Comparison of ENCODE assay signal across 8 cellular contexts in the genomic region with DNA sequence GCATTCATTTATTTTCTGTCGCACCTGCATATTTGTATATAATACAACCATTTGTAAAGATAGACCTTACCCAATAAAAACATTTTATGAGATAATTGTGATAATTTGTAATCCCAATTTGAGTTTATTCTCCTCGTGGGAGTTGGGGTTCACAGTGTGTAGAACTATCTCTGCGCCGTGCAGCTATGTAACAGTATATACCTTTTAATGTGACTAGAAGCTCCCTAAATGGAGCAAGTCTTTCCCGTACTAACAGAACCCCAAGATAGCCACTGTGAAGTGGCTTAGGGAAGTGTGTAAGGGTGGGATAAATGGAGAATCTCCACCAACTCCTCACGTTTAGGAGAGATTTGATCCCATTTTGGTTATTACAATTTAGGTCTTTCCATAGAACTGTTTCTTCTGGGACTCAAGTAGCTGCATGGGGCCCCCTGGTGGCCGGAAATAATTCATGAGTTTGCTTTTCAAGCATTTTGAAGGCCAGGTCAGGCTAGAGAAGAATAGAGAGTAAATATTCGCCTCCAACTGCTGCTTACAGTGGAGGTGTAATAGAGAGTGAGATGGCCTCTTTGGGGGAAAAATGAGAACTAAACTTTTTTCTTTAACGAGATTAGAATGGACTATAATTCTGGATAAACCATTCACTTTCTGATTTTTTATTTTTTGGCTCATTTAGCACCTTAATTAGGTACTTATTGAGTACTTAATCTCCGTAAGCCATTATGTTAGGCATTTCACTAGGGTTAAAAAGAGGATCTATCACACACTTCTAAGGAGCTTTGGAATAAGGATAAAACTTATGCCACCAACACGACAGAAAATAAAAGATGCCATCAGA. TPM values are rescaled to one million over a fixed set of nuclear protein-coding genes. Genes with fewer than 3 reads are reported as not detected.
DNase-seq lines count a peak whose midpoint lies in the region; ATAC-seq and TF ChIP-seq lines count a peak whose summit lies in the region.

No MANE protein-coding gene starts in this region.

- H3K9me3 Mint-ChIP-seq in activated T-cell treated with anti-CD3 and anti-CD28 coated beads, Interleukin-2, amount 50 U/mL, for 4 hours: no peaks in the 10 kb centered on the region

- ATAC-seq in activated T-cell treated with anti-CD3 and anti-CD28 coated beads, Interleukin-2, amount 50 U/mL, for 4 hours: peak in 1 of 2 donors; percentile 38
- ATAC-seq in GM19452 (IDR thresholded peaks at IDR 0.05; ENCODE audit: unreplicated experiment): no peak

- H2AK5ac ChIP-seq in neuronal stem cell (ENCODE audit: low read depth, low read length): no peak overlapping the region

- no peak overlapping the region for H4K8ac ChIP-seq in neuronal stem cell (ENCODE audit: low read depth, low read length)

- no peak overlapping the region for H3K14ac ChIP-seq in neuronal stem cell (ENCODE audit: low read length)

- H3K9me3 ChIP-seq in neuronal stem cell (replicated peaks in 1 of 2; ENCODE audit: control insufficient read depth in 2 of 2, insufficient read depth in 1 of 2, low read depth in 1 of 2, low read length in 2 of 2): no peaks in the 10 kb centered on the region
- no peaks in the 10 kb centered on the region for H3K9me3 ChIP-seq in thyroid gland

- H3K9ac ChIP-seq in neuronal stem cell (ENCODE audit: low read depth, low read length, poor library complexity): no peak overlapping the region

- no peaks in the 10 kb centered on the region for H3K4me1 Mint-ChIP-seq in activated T-cell treated with anti-CD3 and anti-CD28 coated beads, Interleukin-2, amount 50 U/mL, for 4 hours (ENCODE audit: low read depth)

- no peaks in the 10 kb centered on the region for H3K79me1 ChIP-seq in neuronal stem cell (ENCODE audit: low read depth, low read length)

- H3K4ac ChIP-seq in neuronal stem cell (ENCODE audit: low read length): no peak overlapping the region

- H3K27me3 ChIP-seq in neuronal stem cell (ENCODE audit: control insufficient read depth in 3 of 3, insufficient read depth in 3 of 3, low read depth in 1 of 3, low read length in 3 of 3): peaks cover 0 to 27% (median 0%) of the 10 kb centered on the region in 3 experiments
- no peaks in the 10 kb centered on the region for H3K27me3 ChIP-seq in thyroid gland

- no peak overlapping the region for H2BK5ac ChIP-seq in neuronal stem cell (ENCODE audit: low read length)

- DNase-seq in GDM1 (lab: John Stamatoyannopoulos, UW): peak; percentile 39
- DNase-seq in HK-2 (ENCODE audit: unreplicated experiment): peak; percentile 57
- peak; percentile 12 for DNase-seq in OCI-M2 (lab: John Stamatoyannopoulos, UW; ENCODE audit: unreplicated experiment)
- DNase-seq in activated T-cell treated with anti-CD3 and anti-CD28 coated beads, Interleukin-2, amount 50 U/mL, for 4 hours: peak; percentile 42
- DNase-seq in fibroblast of pulmonary artery (ENCODE audit: low read depth): peak; percentile 80
- peak; percentile 75 for DNase-seq in neuronal stem cell (ENCODE audit: low spot score)
- DNase-seq in thyroid gland: peak; percentile 87 to 88

- no peak overlapping the region for H3K23ac ChIP-seq in neuronal stem cell (ENCODE audit: low read depth, low read length, poor library complexity)

- H3K4me3 ChIP-seq in fibroblast of pulmonary artery (replicated peaks; ENCODE audit: low read depth, low read length): no peak overlapping the region
- H3K4me3 ChIP-seq in neuronal stem cell (ENCODE audit: low read length in 2 of 2): no peak overlapping the region
- H3K4me3 ChIP-seq in thyroid gland (replicated peaks in 1 of 3): no peak overlapping the region

- no peaks in the 10 kb centered on the region for H3K36me3 Mint-ChIP-seq in activated T-cell treated with anti-CD3 and anti-CD28 coated beads, Interleukin-2, amount 50 U/mL, for 4 hours (ENCODE audit: insufficient read depth)

- H3K4me3 Mint-ChIP-seq in activated T-cell treated with anti-CD3 and anti-CD28 coated beads, Interleukin-2, amount 50 U/mL, for 4 hours: no peak overlapping the region

- no peak overlapping the region for H3K4me2 ChIP-seq in neuronal stem cell (ENCODE audit: insufficient read depth, low read length, poor library complexity, severe bottlenecking)

- H2BK120ac ChIP-seq in neuronal stem cell (ENCODE audit: low read depth, low read length): no peak overlapping the region

- H3K36me3 ChIP-seq in neuronal stem cell (replicated peaks in 1 of 2; ENCODE audit: control insufficient read depth in 2 of 2, insufficient read depth in 2 of 2, low read length in 2 of 2) (no peaks in the 10 kb centered on the region), thyroid gland (no peaks in the 10 kb centered on the region)

- H2BK15ac ChIP-seq in neuronal stem cell (ENCODE audit: low read length): no peak overlapping the region

- H4K91ac ChIP-seq in neuronal stem cell (ENCODE audit: low read depth, low read length, poor library complexity): no peak overlapping the region

- WGBS in neuronal stem cell (ENCODE audit: extremely low coverage in 2 of 2, insufficient read length in 2 of 2, insufficient replicate concordance in 1 of 2), 2 donors: no CpG with 5 or more reads among the region's 11 CpGs
- WGBS in thyroid gland, 2 donors: 52 to 53% methylated on average over 11 of the region's 11 CpGs

- H3K18ac ChIP-seq in neuronal stem cell (ENCODE audit: low read length): no peak overlapping the region

- H3K4me1 ChIP-seq in neuronal stem cell (ENCODE audit: control insufficient read depth in 2 of 2, insufficient read depth in 1 of 2, low read depth in 1 of 2, low read length in 2 of 2): peaks cover 4 to 9% of the 10 kb centered on the region in 2 donors
- peaks cover 0 to 7% of the 10 kb centered on the region in 2 donors for H3K4me1 ChIP-seq in thyroid gland

- H2BK12ac ChIP-seq in neuronal stem cell (ENCODE audit: low read length): no peak overlapping the region

- TF ChIP-seq CTCF in fibroblast of pulmonary artery (IDR thresholded peaks at IDR 0.05; ENCODE audit: low read length, missing control alignments): peak; percentile 73
- peak; percentile 54 to 77 (median 67) for TF ChIP-seq CTCF in thyroid gland (IDR thresholded peaks at IDR 0.05)

- TF ChIP-seq POLR2A in thyroid gland (IDR thresholded peaks at IDR 0.05): no peak

- H3K27me3 Mint-ChIP-seq in activated T-cell treated with anti-CD3 and anti-CD28 coated beads, Interleukin-2, amount 50 U/mL, for 4 hours (ENCODE audit: low read depth): peaks cover 25% of the 10 kb centered on the region

- H3K27ac ChIP-seq in neuronal stem cell (replicated peaks; ENCODE audit: low read length): no peak overlapping the region
- H3K27ac ChIP-seq in thyroid gland: no peak overlapping the region

- intact Hi-C loops in thyroid gland (cut with DNase I): loop anchor here (5.0 kb wide), 1 partner anchor 191 kb away; no protein-coding TSS in a partner anchor

- no peak overlapping the region for H2AFZ ChIP-seq in neuronal stem cell (ENCODE audit: low read length)

RNA-seq across cellular contexts. Expression of a gene that starts 4.5 kb away (rescaled TPM):
- total RNA-seq in activated T-cell treated with anti-CD3 and anti-CD28 coated beads, Interleukin-2, amount 50 U/mL, for 4 hours: not detected
- polyA plus RNA-seq in neuronal stem cell (2013, experiment 1 of 2): 0.89 TPM
- polyA plus RNA-seq in neuronal stem cell (2013, experiment 2 of 2): 1.1 TPM
- 10 to 100 TPM in 1 of 4 donors, 1 to 10 TPM in 3; 2.5 to 12.9 (median 6.4) TPM for total RNA-seq in thyroid gland

RNA-seq across cellular contexts. Expression of a gene that starts 32.7 kb away (rescaled TPM):
- total RNA-seq in activated T-cell treated with anti-CD3 and anti-CD28 coated beads, Interleukin-2, amount 50 U/mL, for 4 hours: 1 to 10 TPM; 3.4 to 4.1 (median 3.8) TPM
- polyA plus RNA-seq in neuronal stem cell (2013, experiment 1 of 2): 19.5 TPM
- 19.9 TPM for polyA plus RNA-seq in neuronal stem cell (2013, experiment 2 of 2)
- 10 to 100 TPM; 13.7 to 17.2 (median 14.8) TPM for total RNA-seq in thyroid gland

Comparison
In these comparisons a context has a peak if more than half of its experiments do, and no peak if none do; other contexts are left out.
1. DNase-seq: peak in every context shown above with its lines; median percentile 88 in thyroid gland; 80 in fibroblast of pulmonary artery; 75 in neuronal stem cell; 57 in HK-2; 42 in activated T-cell treated with anti-CD3 and anti-CD28 coated beads, Interleukin-2, amount 50 U/mL, for 4 hours; 39 in GDM1; 12 in OCI-M2.